ENCODE assay signal across 1 cellular context in the genomic region with DNA sequence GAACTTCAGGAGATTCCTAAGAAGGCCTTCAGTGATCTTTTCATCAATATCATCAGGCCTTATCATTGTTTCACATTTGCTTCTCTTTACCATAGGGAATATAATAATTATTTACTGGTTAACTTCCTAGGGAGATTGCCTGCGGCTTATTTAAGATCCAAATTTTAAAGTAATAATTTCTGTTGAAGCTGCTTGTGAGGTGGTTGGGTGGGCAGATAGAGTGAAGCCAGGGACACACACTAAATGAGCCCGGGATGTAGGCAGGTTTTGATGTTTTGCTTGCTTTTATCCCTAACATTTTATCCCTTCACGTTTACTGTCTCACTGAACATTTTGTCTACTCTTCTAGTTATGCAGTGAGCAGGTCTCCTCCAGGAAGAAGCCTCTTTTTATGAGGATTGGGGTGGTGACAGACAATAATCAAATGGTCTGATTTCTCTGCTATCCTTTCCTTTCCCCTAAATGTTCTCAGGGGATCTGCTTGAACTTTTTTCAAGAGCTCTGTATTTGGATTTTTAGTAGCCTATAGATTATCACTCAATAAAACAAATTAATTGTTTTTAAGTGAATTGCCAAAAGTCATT.
TF ChIP-seq lines count a peak whose summit lies in the region.

No MANE protein-coding gene starts in this region.

TF ChIP-seq in K562, 482 proteins besides CTCF, POLR2A, EP300 and RAD21 (continued from another document):
- TF ChIP-seq, protein P1, sequence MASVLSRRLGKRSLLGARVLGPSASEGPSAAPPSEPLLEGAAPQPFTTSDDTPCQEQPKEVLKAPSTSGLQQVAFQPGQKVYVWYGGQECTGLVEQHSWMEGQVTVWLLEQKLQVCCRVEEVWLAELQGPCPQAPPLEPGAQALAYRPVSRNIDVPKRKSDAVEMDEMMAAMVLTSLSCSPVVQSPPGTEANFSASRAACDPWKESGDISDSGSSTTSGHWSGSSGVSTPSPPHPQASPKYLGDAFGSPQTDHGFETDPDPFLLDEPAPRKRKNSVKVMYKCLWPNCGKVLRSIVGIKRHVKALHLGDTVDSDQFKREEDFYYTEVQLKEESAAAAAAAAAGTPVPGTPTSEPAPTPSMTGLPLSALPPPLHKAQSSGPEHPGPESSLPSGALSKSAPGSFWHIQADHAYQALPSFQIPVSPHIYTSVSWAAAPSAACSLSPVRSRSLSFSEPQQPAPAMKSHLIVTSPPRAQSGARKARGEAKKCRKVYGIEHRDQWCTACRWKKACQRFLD (CRISPR knock-in tag; IDR thresholded peaks at IDR 0.05) = 0 out of 2 replicates have a peak, but pooled peaks have one; percentile 25
- TF ChIP-seq, protein P2, sequence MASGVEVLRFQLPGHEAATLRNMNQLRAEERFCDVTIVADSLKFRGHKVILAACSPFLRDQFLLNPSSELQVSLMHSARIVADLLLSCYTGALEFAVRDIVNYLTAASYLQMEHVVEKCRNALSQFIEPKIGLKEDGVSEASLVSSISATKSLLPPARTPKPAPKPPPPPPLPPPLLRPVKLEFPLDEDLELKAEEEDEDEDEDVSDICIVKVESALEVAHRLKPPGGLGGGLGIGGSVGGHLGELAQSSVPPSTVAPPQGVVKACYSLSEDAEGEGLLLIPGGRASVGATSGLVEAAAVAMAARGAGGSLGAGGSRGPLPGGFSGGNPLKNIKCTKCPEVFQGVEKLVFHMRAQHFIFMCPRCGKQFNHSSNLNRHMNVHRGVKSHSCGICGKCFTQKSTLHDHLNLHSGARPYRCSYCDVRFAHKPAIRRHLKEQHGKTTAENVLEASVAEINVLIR (CRISPR knock-in tag; IDR thresholded peaks at IDR 0.05) = no peak
- no peak for TF ChIP-seq RBM15 (IDR thresholded peaks at IDR 0.05; ENCODE audit: insufficient read depth, low read length)
- TF ChIP-seq U2AF1 (optimal IDR thresholded peaks at IDR 0.05; ENCODE audit: low read depth, low read length) = no peak
- peak; percentile 50 for TF ChIP-seq CHD1 (IDR thresholded peaks at IDR 0.05; ENCODE audit: low read length)
- TF ChIP-seq KDM2B (CRISPR knock-in tag; IDR thresholded peaks at IDR 0.05) = no peak
- no peak for TF ChIP-seq ZNF253 (CRISPR knock-in tag; conservative IDR thresholded peaks at IDR 0.05)
- TF ChIP-seq ZFP1 (CRISPR knock-in tag; IDR thresholded peaks at IDR 0.05) = no peak
- TF ChIP-seq, protein P3, sequence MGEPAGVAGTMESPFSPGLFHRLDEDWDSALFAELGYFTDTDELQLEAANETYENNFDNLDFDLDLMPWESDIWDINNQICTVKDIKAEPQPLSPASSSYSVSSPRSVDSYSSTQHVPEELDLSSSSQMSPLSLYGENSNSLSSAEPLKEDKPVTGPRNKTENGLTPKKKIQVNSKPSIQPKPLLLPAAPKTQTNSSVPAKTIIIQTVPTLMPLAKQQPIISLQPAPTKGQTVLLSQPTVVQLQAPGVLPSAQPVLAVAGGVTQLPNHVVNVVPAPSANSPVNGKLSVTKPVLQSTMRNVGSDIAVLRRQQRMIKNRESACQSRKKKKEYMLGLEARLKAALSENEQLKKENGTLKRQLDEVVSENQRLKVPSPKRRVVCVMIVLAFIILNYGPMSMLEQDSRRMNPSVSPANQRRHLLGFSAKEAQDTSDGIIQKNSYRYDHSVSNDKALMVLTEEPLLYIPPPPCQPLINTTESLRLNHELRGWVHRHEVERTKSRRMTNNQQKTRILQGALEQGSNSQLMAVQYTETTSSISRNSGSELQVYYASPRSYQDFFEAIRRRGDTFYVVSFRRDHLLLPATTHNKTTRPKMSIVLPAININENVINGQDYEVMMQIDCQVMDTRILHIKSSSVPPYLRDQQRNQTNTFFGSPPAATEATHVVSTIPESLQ (CRISPR knock-in tag; IDR thresholded peaks at IDR 0.05) = no peak
